13 cellular contexts compared by ENCODE assay signal in the genomic region with DNA sequence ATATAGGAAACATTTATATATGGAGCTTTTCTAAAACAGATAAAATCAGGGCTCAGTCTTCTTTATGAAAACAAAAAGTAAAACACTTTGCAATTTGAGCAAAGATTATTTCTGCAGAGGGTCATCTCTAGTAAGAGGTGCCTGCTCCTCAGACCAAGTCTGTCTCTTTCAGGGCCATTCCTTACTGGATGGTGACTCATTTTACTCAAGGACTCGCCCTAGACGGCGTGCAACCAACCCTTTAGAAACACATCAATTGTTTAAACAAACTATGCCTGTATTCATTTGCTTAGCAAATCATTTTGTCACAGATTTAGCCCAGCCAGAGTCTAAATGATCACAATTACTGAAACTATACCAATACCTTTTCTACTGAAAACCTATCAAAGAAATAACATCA.
DNase-seq lines count a peak whose midpoint lies in the region; ATAC-seq and TF ChIP-seq lines count a peak whose summit lies in the region.
"Had no signal": no experiment of that assay in that cellular context is flagged by ENCODE, and none has a peak within 500 bp of the region (broad histone marks: within the 10 kb centered on the region; RNA-seq: fewer than 3 reads in every experiment).

No MANE protein-coding gene starts in this region.

- H3K27ac ChIP-seq in upper lobe of right lung, result no peak overlapping the region
- H3K27ac ChIP-seq: tibial artery had no signal

- H3K4me3 Mint-ChIP-seq in WTC11, result no peak overlapping the region

- no peaks in the 10 kb centered on the region for H3K36me3 ChIP-seq in upper lobe of right lung
- H3K36me3 ChIP-seq: tibial artery had no signal

- H3K4me1 ChIP-seq in upper lobe of right lung, result no peaks in the 10 kb centered on the region
- H3K4me1 ChIP-seq: tibial artery had no signal

- ATAC-seq in upper lobe of right lung, result peak; percentile 65
- ATAC-seq in GM21390 (IDR thresholded peaks at IDR 0.05; ENCODE audit: unreplicated experiment), result no peak
- ATAC-seq in WTC11, result no peak
- ATAC-seq: HCT116 had no signal

- H3K27me3 ChIP-seq in upper lobe of right lung, result no peaks in the 10 kb centered on the region
- H3K27me3 ChIP-seq: tibial artery had no signal

- H3K9me3 ChIP-seq in upper lobe of right lung, result no peaks in the 10 kb centered on the region
- H3K9me3 ChIP-seq: tibial artery had no signal

- CTCF ChIA-PET in WTC11 (lab: Charles Lee), result interaction anchor here (2.6 kb wide), 1 partner anchor 66 kb away, joined by 7 read pairs; no protein-coding TSS in a partner anchor

- H3K4me3 ChIP-seq in upper lobe of right lung, result no peak overlapping the region
- H3K4me3 ChIP-seq: tibial artery had no signal

- H3K36me3 Mint-ChIP-seq in WTC11, result no peaks in the 10 kb centered on the region

- POLR2A ChIA-PET in WTC11 (lab: Charles Lee), result no interaction called here

- intact Hi-C loops in upper lobe of right lung (cut with DNase I), result no loop called here

- peak; percentile 23 for DNase-seq in stimulated activated CD4-positive, alpha-beta T cell treated with anti-CD3 and anti-CD28 coated beads, Interleukin-4, amount 100 ng/mL, for 24 hours
- no peak for DNase-seq in stimulated activated CD4-positive, alpha-beta T cell treated with anti-CD3 and anti-CD28 coated beads, Interleukin-15, amount 100 ng/mL, for 24 hours
- DNase-seq in RPMI7951 (ENCODE audit: low read depth) (peak; percentile 7), fibroblast of gingiva (ENCODE audit: low read depth) (peak; percentile 30), upper lobe of right lung (no peak), WTC11 (ENCODE audit: low spot score) (no peak), NCI-H748 (lab: John Stamatoyannopoulos, UW; ENCODE audit: unreplicated experiment) (no peak)
- DNase-seq: hippocampal formation, NCI-H187 treated with DMSO at 0.1 percent for 48 hours, SHP77, tibial artery had no signal

- peaks cover 34% of the 10 kb centered on the region for H3K4me1 Mint-ChIP-seq in WTC11

- H3K27me3 Mint-ChIP-seq in WTC11 (ENCODE audit: low read depth), result no peaks in the 10 kb centered on the region

- TF ChIP-seq CTCF in upper lobe of right lung (IDR thresholded peaks at IDR 0.05) (no peak), WTC11 (IDR thresholded peaks at IDR 0.05) (no peak)

- H3K9me3 Mint-ChIP-seq in WTC11, result no peaks in the 10 kb centered on the region

- H3K27ac Mint-ChIP-seq in WTC11, result no peak overlapping the region

TF ChIP-seq in WTC11, 78 proteins besides CTCF, POLR2A, EP300 and RAD21:
- TF ChIP-seq CREB1 (CRISPR knock-in tag; IDR thresholded peaks at IDR 0.05) (no peak), ZNF396 (CRISPR knock-in tag; IDR thresholded peaks at IDR 0.05; ENCODE audit: borderline replicate concordance) (no peak), MYBL2 (CRISPR knock-in tag; IDR thresholded peaks at IDR 0.05) (no peak), MXD4 (CRISPR knock-in tag; IDR thresholded peaks at IDR 0.05; ENCODE audit: borderline replicate concordance) (no peak), ZBTB21 (CRISPR knock-in tag; IDR thresholded peaks at IDR 0.05; ENCODE audit: borderline replicate concordance) (no peak), NR1H2 (CRISPR knock-in tag; IDR thresholded peaks at IDR 0.05) (no peak), ZNF232 (CRISPR knock-in tag; IDR thresholded peaks at IDR 0.05) (no peak), KAT7 (CRISPR knock-in tag; IDR thresholded peaks at IDR 0.05; ENCODE audit: borderline replicate concordance) (no peak), HMGA2 (CRISPR knock-in tag; IDR thresholded peaks at IDR 0.05) (no peak)
- TF ChIP-seq, protein P1, sequence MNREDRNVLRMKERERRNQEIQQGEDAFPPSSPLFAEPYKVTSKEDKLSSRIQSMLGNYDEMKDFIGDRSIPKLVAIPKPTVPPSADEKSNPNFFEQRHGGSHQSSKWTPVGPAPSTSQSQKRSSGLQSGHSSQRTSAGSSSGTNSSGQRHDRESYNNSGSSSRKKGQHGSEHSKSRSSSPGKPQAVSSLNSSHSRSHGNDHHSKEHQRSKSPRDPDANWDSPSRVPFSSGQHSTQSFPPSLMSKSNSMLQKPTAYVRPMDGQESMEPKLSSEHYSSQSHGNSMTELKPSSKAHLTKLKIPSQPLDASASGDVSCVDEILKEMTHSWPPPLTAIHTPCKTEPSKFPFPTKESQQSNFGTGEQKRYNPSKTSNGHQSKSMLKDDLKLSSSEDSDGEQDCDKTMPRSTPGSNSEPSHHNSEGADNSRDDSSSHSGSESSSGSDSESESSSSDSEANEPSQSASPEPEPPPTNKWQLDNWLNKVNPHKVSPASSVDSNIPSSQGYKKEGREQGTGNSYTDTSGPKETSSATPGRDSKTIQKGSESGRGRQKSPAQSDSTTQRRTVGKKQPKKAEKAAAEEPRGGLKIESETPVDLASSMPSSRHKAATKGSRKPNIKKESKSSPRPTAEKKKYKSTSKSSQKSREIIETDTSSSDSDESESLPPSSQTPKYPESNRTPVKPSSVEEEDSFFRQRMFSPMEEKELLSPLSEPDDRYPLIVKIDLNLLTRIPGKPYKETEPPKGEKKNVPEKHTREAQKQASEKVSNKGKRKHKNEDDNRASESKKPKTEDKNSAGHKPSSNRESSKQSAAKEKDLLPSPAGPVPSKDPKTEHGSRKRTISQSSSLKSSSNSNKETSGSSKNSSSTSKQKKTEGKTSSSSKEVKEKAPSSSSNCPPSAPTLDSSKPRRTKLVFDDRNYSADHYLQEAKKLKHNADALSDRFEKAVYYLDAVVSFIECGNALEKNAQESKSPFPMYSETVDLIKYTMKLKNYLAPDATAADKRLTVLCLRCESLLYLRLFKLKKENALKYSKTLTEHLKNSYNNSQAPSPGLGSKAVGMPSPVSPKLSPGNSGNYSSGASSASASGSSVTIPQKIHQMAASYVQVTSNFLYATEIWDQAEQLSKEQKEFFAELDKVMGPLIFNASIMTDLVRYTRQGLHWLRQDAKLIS (CRISPR knock-in tag; IDR thresholded peaks at IDR 0.05; ENCODE audit: borderline replicate concordance), result no peak
TF ChIP-seq in WTC11: peak in this region for 0.

Comparison
In these comparisons a context has a peak if more than half of its experiments do, and no peak if none do; other contexts are left out.
1. DNase-seq: peak in stimulated activated CD4-positive, alpha-beta T cell treated with anti-CD3 and anti-CD28 coated beads, Interleukin-4, amount 100 ng/mL, for 24 hours (single experiment), RPMI7951 (single experiment) and fibroblast of gingiva (single experiment); none in stimulated activated CD4-positive, alpha-beta T cell treated with anti-CD3 and anti-CD28 coated beads, Interleukin-15, amount 100 ng/mL, for 24 hours (single experiment), upper lobe of right lung (single experiment), WTC11 (single experiment) and NCI-H748 (single experiment).